ENCODE assay signal across 8 cellular contexts in the genomic region with DNA sequence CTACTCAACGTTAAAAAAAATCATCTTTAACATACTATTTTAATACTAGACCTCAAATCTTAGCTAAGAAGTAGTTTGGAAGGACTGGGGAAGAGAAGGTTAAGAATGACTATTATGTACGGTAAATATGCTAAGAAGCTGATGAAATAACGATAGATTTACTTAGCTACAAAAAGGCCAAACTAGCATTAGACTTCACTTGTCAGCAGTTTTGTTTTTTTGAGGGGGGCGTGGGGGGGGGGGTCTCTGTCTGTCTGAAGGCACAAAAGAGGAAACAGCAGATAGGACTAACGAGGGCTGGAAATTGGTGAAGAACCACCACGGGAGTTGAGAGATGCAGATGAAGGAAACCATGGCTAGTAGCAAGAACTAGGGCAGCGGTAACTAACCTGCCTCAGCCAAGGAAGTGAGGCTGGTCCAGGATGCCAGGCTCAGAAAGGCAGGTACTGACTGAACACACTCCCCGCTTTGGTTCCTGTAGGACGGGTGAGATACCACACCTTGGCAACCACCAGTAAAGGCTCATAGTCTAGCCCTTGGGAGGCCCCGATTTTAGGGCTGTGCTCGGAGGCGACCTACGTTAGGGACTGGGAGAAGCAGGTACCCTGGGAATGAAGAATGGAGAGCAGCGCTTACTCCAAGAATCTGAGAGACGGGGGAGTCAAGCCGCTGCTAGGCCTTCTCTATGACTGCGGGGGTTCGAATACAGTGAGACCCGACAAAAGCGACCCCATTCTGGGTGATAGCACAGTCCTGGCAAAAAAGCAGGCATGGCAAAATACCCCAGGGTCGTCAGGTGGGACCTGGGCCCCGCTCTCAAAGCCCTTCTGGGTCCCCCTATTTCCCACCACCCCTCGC. TPM values are rescaled to one million over a fixed set of nuclear protein-coding genes. Genes with fewer than 3 reads are reported as not detected.
DNase-seq lines count a peak whose midpoint lies in the region; ATAC-seq, FAIRE-seq and TF ChIP-seq lines count a peak whose summit lies in the region.

No MANE protein-coding gene starts in this region.

- H3K4me3 Mint-ChIP-seq in CD4-positive, CD25-positive, alpha-beta regulatory T cell: peak overlapping the region; percentile 89 to 100 (median 96)
- peak overlapping the region; percentile 100 for H3K4me3 Mint-ChIP-seq in neural progenitor cell

- DNase-seq in CD4-positive, CD25-positive, alpha-beta regulatory T cell: peak in 1 of 3 donors; percentile 60
- no peak for DNase-seq in SJCRH30
- no peak for DNase-seq in endothelial cell of umbilical vein (ENCODE audit: low read depth, low spot score)
- no peak for DNase-seq in neural progenitor cell (ENCODE audit: low spot score)
- DNase-seq in NCI-H1930 (lab: John Stamatoyannopoulos, UW): no peak
- DNase-seq in C1 segment of cervical spinal cord (lab: John Stamatoyannopoulos, UW): no peak
- DNase-seq in NCI-H510A (lab: John Stamatoyannopoulos, UW): no peak

- H3K4me2 ChIP-seq in endothelial cell of umbilical vein (ENCODE audit: insufficient read depth, low read length) (peak overlapping the region; percentile 67), neural progenitor cell (peak overlapping the region; percentile 93)

- dilution Hi-C loops in endothelial cell of umbilical vein (cut with MboI; ENCODE audit: extremely low pct_ligation_motif_present, low sequenced_read_pairs): no loop called here

- peaks cover 18% of the 10 kb centered on the region for H3F3A ChIP-seq in neural progenitor cell (ENCODE audit: low read depth)

- no peak for TF ChIP-seq CTCF in endothelial cell of umbilical vein (IDR thresholded peaks at IDR 0.05; ENCODE audit: extremely low read depth in 1 of 2, insufficient read depth in 1 of 2, low read depth in 1 of 2, low read length in 2 of 2)
- TF ChIP-seq CTCF in neural progenitor cell (IDR thresholded peaks at IDR 0.05): no peak

- H2AFZ ChIP-seq in endothelial cell of umbilical vein (ENCODE audit: low read depth, low read length): peak overlapping the region; percentile 73
- H2AFZ ChIP-seq in neural progenitor cell (replicated peaks): peak overlapping the region; percentile 100

- CTCF ChIA-PET in endothelial cell of umbilical vein (lab: Charles Lee): interaction anchor here (1.2 kb wide), 1 partner anchor 10 kb away, joined by 3 read pairs; no protein-coding TSS in a partner anchor

- H3K4me1 Mint-ChIP-seq in CD4-positive, CD25-positive, alpha-beta regulatory T cell: peaks cover 24 to 77% (median 50%) of the 10 kb centered on the region in 4 donors
- peaks cover 23% of the 10 kb centered on the region for H3K4me1 Mint-ChIP-seq in neural progenitor cell

- H4K20me1 ChIP-seq in endothelial cell of umbilical vein (replicated peaks; ENCODE audit: control insufficient read depth, extremely low read depth, insufficient read depth, low read length) (no peaks in the 10 kb centered on the region), neural progenitor cell (ENCODE audit: low read depth) (peaks cover 18% of the 10 kb centered on the region)

- no peak for FAIRE-seq in endothelial cell of umbilical vein (lab: Jason Lieb, UNC)

- H3K4me3 ChIP-seq in CD4-positive, CD25-positive, alpha-beta regulatory T cell (ENCODE audit: low read depth, low read length): peak overlapping the region; percentile 94
- H3K4me3 ChIP-seq in SJCRH30: peak overlapping the region; percentile 86
- H3K4me3 ChIP-seq in endothelial cell of umbilical vein (replicated peaks in 1 of 3; ENCODE audit: insufficient read depth in 1 of 3, low read depth in 1 of 3, low read length in 3 of 3): peak overlapping the region; percentile 63 to 87 (median 67)
- peak overlapping the region; percentile 87 for H3K4me3 ChIP-seq in neural progenitor cell

- H3K27ac ChIP-seq in CD4-positive, CD25-positive, alpha-beta regulatory T cell (ENCODE audit: insufficient read depth, low read length, poor library complexity, severe bottlenecking): peak overlapping the region; percentile 91
- peak overlapping the region; percentile 74 for H3K27ac ChIP-seq in SJCRH30
- peak overlapping the region; percentile 88 for H3K27ac ChIP-seq in endothelial cell of umbilical vein (ENCODE audit: insufficient read depth, low read depth, low read length)
- H3K27ac ChIP-seq in neural progenitor cell: no peak overlapping the region

- peak overlapping the region; percentile 73 to 94 (median 89) for H3K27ac Mint-ChIP-seq in CD4-positive, CD25-positive, alpha-beta regulatory T cell
- H3K27ac Mint-ChIP-seq in neural progenitor cell: peak overlapping the region; percentile 37

- H3K9ac ChIP-seq in endothelial cell of umbilical vein (replicated peaks; ENCODE audit: extremely low read depth, insufficient read depth, low read length) (peak overlapping the region; percentile 95), neural progenitor cell (peak overlapping the region; percentile 88)

- BruUV-seq in endothelial cell of umbilical vein (replicated peaks; lab: Mats Ljungman, UMichigan): TSS peak; percentile 65

- ATAC-seq in CD4-positive, CD25-positive, alpha-beta regulatory T cell (ENCODE audit: low read depth in 2 of 2): no peak
- ATAC-seq in GM21786 (IDR thresholded peaks at IDR 0.05; ENCODE audit: unreplicated experiment): peak; percentile 7

- peaks cover 29% of the 10 kb centered on the region for H3K4me1 ChIP-seq in CD4-positive, CD25-positive, alpha-beta regulatory T cell (ENCODE audit: control insufficient read depth, insufficient read depth, low read length, poor library complexity, severe bottlenecking)
- H3K4me1 ChIP-seq in SJCRH30: peaks cover 3% of the 10 kb centered on the region; the same call in 1 of the 2 replicates
- peaks cover 38% of the 10 kb centered on the region for H3K4me1 ChIP-seq in endothelial cell of umbilical vein (ENCODE audit: control insufficient read depth, extremely low read depth, insufficient read depth, low read length)
- peaks cover 15% of the 10 kb centered on the region for H3K4me1 ChIP-seq in neural progenitor cell

- H3K9me3 Mint-ChIP-seq in CD4-positive, CD25-positive, alpha-beta regulatory T cell: no peaks in the 10 kb centered on the region
- H3K9me3 Mint-ChIP-seq in neural progenitor cell: no peaks in the 10 kb centered on the region

- H3K36me3 ChIP-seq in CD4-positive, CD25-positive, alpha-beta regulatory T cell (ENCODE audit: control insufficient read depth, insufficient read depth, low read length): peaks cover 18% of the 10 kb centered on the region
- H3K36me3 ChIP-seq in SJCRH30 (peaks cover 8% of the 10 kb centered on the region), endothelial cell of umbilical vein (ENCODE audit: control insufficient read depth in 2 of 2, extremely low read depth in 1 of 2, insufficient read depth in 2 of 2, low read length in 2 of 2) (peaks cover 4 to 10% of the 10 kb centered on the region in 2 experiments), neural progenitor cell (no peaks in the 10 kb centered on the region)

- no peaks in the 10 kb centered on the region for H3K9me3 ChIP-seq in CD4-positive, CD25-positive, alpha-beta regulatory T cell (ENCODE audit: control insufficient read depth in 2 of 2, low read length in 2 of 2)
- H3K9me3 ChIP-seq in SJCRH30 (replicated peaks) (no peaks in the 10 kb centered on the region), endothelial cell of umbilical vein (replicated peaks; ENCODE audit: control insufficient read depth, insufficient read depth, low read length) (no peaks in the 10 kb centered on the region), neural progenitor cell (ENCODE audit: low read depth) (no peaks in the 10 kb centered on the region)

- H3K27me3 Mint-ChIP-seq in CD4-positive, CD25-positive, alpha-beta regulatory T cell: no peaks in the 10 kb centered on the region
- no peaks in the 10 kb centered on the region for H3K27me3 Mint-ChIP-seq in neural progenitor cell (ENCODE audit: insufficient read depth, low read depth)

- H3K27me3 ChIP-seq in CD4-positive, CD25-positive, alpha-beta regulatory T cell (ENCODE audit: control insufficient read depth, insufficient read depth, low read length): no peaks in the 10 kb centered on the region
- H3K27me3 ChIP-seq in SJCRH30 (no peaks in the 10 kb centered on the region), endothelial cell of umbilical vein (ENCODE audit: control insufficient read depth in 2 of 2, insufficient read depth in 2 of 2, low read length in 2 of 2) (no peaks in the 10 kb centered on the region), neural progenitor cell (no peaks in the 10 kb centered on the region)

- no peaks in the 10 kb centered on the region for H3K9me1 ChIP-seq in endothelial cell of umbilical vein (replicated peaks; ENCODE audit: control insufficient read depth, extremely low read depth, insufficient read depth, low read length)

- H3K79me2 ChIP-seq in endothelial cell of umbilical vein (ENCODE audit: control insufficient read depth, insufficient read depth, low read length) (peaks cover 62% of the 10 kb centered on the region), neural progenitor cell (ENCODE audit: low read depth) (peaks cover 73% of the 10 kb centered on the region)

- intact Hi-C loops in endothelial cell of umbilical vein (cut with micrococcal nuclease): loop anchor here (1.0 to 2.0 kb wide), 5 partner anchors 7 to 116 kb away; a partner anchor contains a TSS

- POLR2A ChIA-PET in endothelial cell of umbilical vein (lab: Charles Lee): interaction anchor here (0.6 kb wide), 1 partner anchor 17 kb away, joined by 5 read pairs; no protein-coding TSS in a partner anchor

- H3K36me3 Mint-ChIP-seq in CD4-positive, CD25-positive, alpha-beta regulatory T cell: peaks cover 23% of the 10 kb centered on the region
- peaks cover 6% of the 10 kb centered on the region for H3K36me3 Mint-ChIP-seq in neural progenitor cell

- TF ChIP-seq POLR2A in endothelial cell of umbilical vein (IDR thresholded peaks at IDR 0.05; ENCODE audit: low read depth, low read length): no peak

RNA-seq across cellular contexts. Expression of a gene that starts 0.7 kb away (rescaled TPM):
- 89.1 TPM for total RNA-seq in CD4-positive, CD25-positive, alpha-beta regulatory T cell
- polyA plus RNA-seq in CD4-positive, CD25-positive, alpha-beta regulatory T cell: 100 to 1,000 TPM; 334 to 440 (median 349) TPM
- 296 and 300 TPM in 2 replicates for total RNA-seq in SJCRH30 (2014; rRNA removed; shearing (Covaris generic))
- 243 and 261 TPM in 2 replicates for total RNA-seq in endothelial cell of umbilical vein
- 316 and 329 TPM in 2 replicates for polyA plus RNA-seq in endothelial cell of umbilical vein
- 349 and 408 TPM in 2 replicates for polyA plus RNA-seq in endothelial cell of umbilical vein (2011; cell fraction: cytosol; rRNA removed)
- polyA plus RNA-seq in endothelial cell of umbilical vein (2011; cell fraction: nucleus; rRNA removed): 122 and 144 TPM in 2 replicates
- 404 and 419 TPM in 2 replicates for polyA plus RNA-seq in endothelial cell of umbilical vein (2012)
- polyA minus RNA-seq in endothelial cell of umbilical vein: 140 and 164 TPM in 2 replicates
- 44.1 TPM for polyA minus RNA-seq in endothelial cell of umbilical vein (2011; cell fraction: cytosol; rRNA and poly(A)+ RNA removed)
- 34.2 and 54.1 TPM in 2 replicates for polyA minus RNA-seq in endothelial cell of umbilical vein (2011; cell fraction: nucleus; rRNA and poly(A)+ RNA removed)
- total RNA-seq in neural progenitor cell (ENCODE audit: low replicate concordance): 170 and 220 TPM in 2 replicates

RNA-seq across cellular contexts. Expression of a gene that starts 1.2 kb away (rescaled TPM):
- total RNA-seq in CD4-positive, CD25-positive, alpha-beta regulatory T cell: 49.0 TPM
- 100 to 1,000 TPM in 3 of 4 donors, 10 to 100 TPM in 1; 95.5 to 117 (median 112) TPM for polyA plus RNA-seq in CD4-positive, CD25-positive, alpha-beta regulatory T cell
- 45.8 and 54.1 TPM in 2 replicates for total RNA-seq in SJCRH30 (2014; rRNA removed; shearing (Covaris generic))
- total RNA-seq in endothelial cell of umbilical vein: 58.1 and 62.4 TPM in 2 replicates
- 50.0 and 61.8 TPM in 2 replicates for polyA plus RNA-seq in endothelial cell of umbilical vein
- polyA plus RNA-seq in endothelial cell of umbilical vein (2011; cell fraction: cytosol; rRNA removed): 81.4 and 83.8 TPM in 2 replicates
- 104 and 112 TPM in 2 replicates for polyA plus RNA-seq in endothelial cell of umbilical vein (2011; cell fraction: nucleus; rRNA removed)
- 69.1 and 82.4 TPM in 2 replicates for polyA plus RNA-seq in endothelial cell of umbilical vein (2012)
- 92.0 and 99.1 TPM in 2 replicates for polyA minus RNA-seq in endothelial cell of umbilical vein
- polyA minus RNA-seq in endothelial cell of umbilical vein (2011; cell fraction: cytosol; rRNA and poly(A)+ RNA removed): 17.2 TPM
- polyA minus RNA-seq in endothelial cell of umbilical vein (2011; cell fraction: nucleus; rRNA and poly(A)+ RNA removed): 62.0 and 66.1 TPM in 2 replicates
- 98.4 and 101 TPM in 2 replicates for total RNA-seq in neural progenitor cell (ENCODE audit: low replicate concordance)

RNA-seq across cellular contexts. Expression of a gene that starts 10.9 kb away (rescaled TPM):
- 169 TPM for total RNA-seq in CD4-positive, CD25-positive, alpha-beta regulatory T cell
- polyA plus RNA-seq in CD4-positive, CD25-positive, alpha-beta regulatory T cell: 100 to 1,000 TPM; 216 to 242 (median 223) TPM
- 22.8 and 24.5 TPM in 2 replicates for total RNA-seq in SJCRH30 (2014; rRNA removed; shearing (Covaris generic))
- total RNA-seq in endothelial cell of umbilical vein (53.7 and 58.5 TPM in 2 replicates), neural progenitor cell (ENCODE audit: low replicate concordance) (32.6 and 42.5 TPM in 2 replicates)
- 34.4 and 44.2 TPM in 2 replicates for polyA plus RNA-seq in endothelial cell of umbilical vein
- 38.2 and 39.7 TPM in 2 replicates for polyA plus RNA-seq in endothelial cell of umbilical vein (2011; cell fraction: cytosol; rRNA removed)
- polyA plus RNA-seq in endothelial cell of umbilical vein (2011; cell fraction: nucleus; rRNA removed): 62.3 and 65.5 TPM in 2 replicates
- polyA plus RNA-seq in endothelial cell of umbilical vein (2012): 35.4 and 46.0 TPM in 2 replicates
- polyA minus RNA-seq in endothelial cell of umbilical vein: 41.9 and 47.3 TPM in 2 replicates
- 15.8 TPM for polyA minus RNA-seq in endothelial cell of umbilical vein (2011; cell fraction: cytosol; rRNA and poly(A)+ RNA removed)
- polyA minus RNA-seq in endothelial cell of umbilical vein (2011; cell fraction: nucleus; rRNA and poly(A)+ RNA removed): 52.0 and 62.5 TPM in 2 replicates

RNA-seq across cellular contexts. Expression of a gene that starts 15.6 kb away (rescaled TPM):
- total RNA-seq in CD4-positive, CD25-positive, alpha-beta regulatory T cell: 6.0 TPM
- polyA plus RNA-seq in CD4-positive, CD25-positive, alpha-beta regulatory T cell: 10 to 100 TPM; 29.0 to 52.6 (median 35.6) TPM
- total RNA-seq in SJCRH30 (2014; rRNA removed; shearing (Covaris generic)): 16.9 and 27.7 TPM in 2 replicates
- total RNA-seq in endothelial cell of umbilical vein: 8.1 and 9.9 TPM in 2 replicates
- 21.4 and 22.7 TPM in 2 replicates for polyA plus RNA-seq in endothelial cell of umbilical vein
- 17.7 and 18.0 TPM in 2 replicates for polyA plus RNA-seq in endothelial cell of umbilical vein (2011; cell fraction: cytosol; rRNA removed)
- polyA plus RNA-seq in endothelial cell of umbilical vein (2011; cell fraction: nucleus; rRNA removed): 15.4 and 17.5 TPM in 2 replicates
- polyA plus RNA-seq in endothelial cell of umbilical vein (2012): 7.4 and 11.6 TPM in 2 replicates
- 1.5 and 5.3 TPM in 2 replicates for polyA minus RNA-seq in endothelial cell of umbilical vein
- 5.0 TPM for polyA minus RNA-seq in endothelial cell of umbilical vein (2011; cell fraction: cytosol; rRNA and poly(A)+ RNA removed)
- 2.5 and 5.7 TPM in 2 replicates for polyA minus RNA-seq in endothelial cell of umbilical vein (2011; cell fraction: nucleus; rRNA and poly(A)+ RNA removed)
- total RNA-seq in neural progenitor cell (ENCODE audit: low replicate concordance): 18.3 and 20.1 TPM in 2 replicates

RNA-seq across cellular contexts. Expression of a gene that starts 18.2 kb away (rescaled TPM):
- 108 TPM for total RNA-seq in CD4-positive, CD25-positive, alpha-beta regulatory T cell
- polyA plus RNA-seq in CD4-positive, CD25-positive, alpha-beta regulatory T cell: 100 to 1,000 TPM; 122 to 154 (median 142) TPM
- total RNA-seq in SJCRH30 (2014; rRNA removed; shearing (Covaris generic)): 21.5 and 29.1 TPM in 2 replicates
- total RNA-seq in endothelial cell of umbilical vein (39.7 and 40.9 TPM in 2 replicates), neural progenitor cell (ENCODE audit: low replicate concordance) (35.3 and 37.1 TPM in 2 replicates)
- 32.6 and 46.4 TPM in 2 replicates for polyA plus RNA-seq in endothelial cell of umbilical vein
- 65.5 and 78.6 TPM in 2 replicates for polyA plus RNA-seq in endothelial cell of umbilical vein (2011; cell fraction: cytosol; rRNA removed)
- polyA plus RNA-seq in endothelial cell of umbilical vein (2011; cell fraction: nucleus; rRNA removed): 33.8 and 46.3 TPM in 2 replicates
- polyA plus RNA-seq in endothelial cell of umbilical vein (2012): 45.3 and 52.3 TPM in 2 replicates
- 11.0 and 19.8 TPM in 2 replicates for polyA minus RNA-seq in endothelial cell of umbilical vein
- 7.4 TPM for polyA minus RNA-seq in endothelial cell of umbilical vein (2011; cell fraction: cytosol; rRNA and poly(A)+ RNA removed)
- 7.4 and 10.4 TPM in 2 replicates for polyA minus RNA-seq in endothelial cell of umbilical vein (2011; cell fraction: nucleus; rRNA and poly(A)+ RNA removed)
